Comparison of ENCODE assay signal across 19 cellular contexts in genomic region chr2:126843046-126843445, GRCh38. TPM values are rescaled to one million over a fixed set of nuclear protein-coding genes. Genes with fewer than 3 reads are reported as not detected.
DNase-seq lines count a peak whose midpoint lies in the region; TF ChIP-seq lines count a peak whose summit lies in the region.
"Had no signal": no experiment of that assay in that cellular context is flagged by ENCODE, and none has a peak within 500 bp of the region (broad histone marks: within the 10 kb centered on the region; RNA-seq: fewer than 3 reads in every experiment).

No MANE protein-coding gene starts in this region.

- H3K27me3 ChIP-seq in esophagus muscularis mucosa = no peaks in the 10 kb centered on the region
- no peaks in the 10 kb centered on the region for H3K27me3 ChIP-seq in sigmoid colon
- H3K27me3 ChIP-seq in HAP-1 (ENCODE audit: low read depth) = no peaks in the 10 kb centered on the region
- H3K27me3 ChIP-seq: BE2C had no signal

- H3K4me3 ChIP-seq in coronary artery (no peak overlapping the region), esophagus muscularis mucosa (no peak overlapping the region), sigmoid colon (no peak overlapping the region), HAP-1 (no peak overlapping the region)
- H3K4me3 ChIP-seq: A549, GM23338 had no signal

- H3K9me3 ChIP-seq in esophagus muscularis mucosa (no peaks in the 10 kb centered on the region), sigmoid colon (no peaks in the 10 kb centered on the region), HAP-1 (no peaks in the 10 kb centered on the region)
- H3K9me3 ChIP-seq: A549, BE2C had no signal

- TF ChIP-seq POLR2A in esophagus muscularis mucosa (IDR thresholded peaks at IDR 0.05; ENCODE audit: low read depth) (no peak), sigmoid colon (IDR thresholded peaks at IDR 0.05) (no peak)

- intact Hi-C loops in esophagus muscularis mucosa (cut with DNase I) = no loop called here
- intact Hi-C loops in sigmoid colon (cut with DNase I) = no loop called here

- no peak for TF ChIP-seq EP300 in esophagus muscularis mucosa (IDR thresholded peaks at IDR 0.05)
- TF ChIP-seq EP300 in sigmoid colon (IDR thresholded peaks at IDR 0.05) = no peak

- 55% methylated on average over 1 of the region's 1 CpG for WGBS in esophagus muscularis mucosa
- 48 to 66% methylated on average over 1 of the region's 1 CpG for WGBS in sigmoid colon, 2 donors

- DNase-seq in coronary artery (ENCODE audit: low spot score) (peak; percentile 14), esophagus muscularis mucosa (ENCODE audit: extremely low spot score) (peak; percentile 72), sigmoid colon (peak; percentile 22), ureter (ENCODE audit: low spot score) (peak; percentile 4), NCI-H146 (lab: John Stamatoyannopoulos, UW) (no peak), HAP-1 (ENCODE audit: low spot score in 2 of 2) (no peak), NCI-H1105 (lab: John Stamatoyannopoulos, UW) (no peak)
- DNase-seq: BE2C; CD4-positive, alpha-beta memory T cell; DMS153; DMS79 treated with DMSO at 0.1 percent for 48 hours; EL; H7 had no signal

- H3K4me1 ChIP-seq in esophagus muscularis mucosa (peaks cover 0 to 3% (median 0%) of the 10 kb centered on the region in 4 donors), sigmoid colon (peaks cover 0 to 4% (median 0%) of the 10 kb centered on the region in 4 donors), HAP-1 (no peaks in the 10 kb centered on the region)
- H3K4me1 ChIP-seq: A549, BE2C had no signal

- H3K27ac ChIP-seq in coronary artery (no peak overlapping the region), esophagus muscularis mucosa (replicated peaks in 1 of 4) (no peak overlapping the region), sigmoid colon (no peak overlapping the region)
- H3K27ac ChIP-seq: A549, C4-2B had no signal

- H3K36me3 ChIP-seq in esophagus muscularis mucosa (no peaks in the 10 kb centered on the region), sigmoid colon (no peaks in the 10 kb centered on the region), HAP-1 (replicated peaks) (no peaks in the 10 kb centered on the region)
- H3K36me3 ChIP-seq: BE2C had no signal

- no peak for TF ChIP-seq CTCF in coronary artery (IDR thresholded peaks at IDR 0.05)
- TF ChIP-seq CTCF in esophagus muscularis mucosa (IDR thresholded peaks at IDR 0.05) = no peak
- TF ChIP-seq CTCF in sigmoid colon (IDR thresholded peaks at IDR 0.05) = no peak

- in situ Hi-C loops in HAP-1 (cut with MboI; ENCODE audit: low sequenced_read_pairs) = no loop called here

RNA-seq across cellular contexts. Expression of gene TEX51, which starts 55.6 kb away (rescaled TPM):
- not detected for total RNA-seq in esophagus muscularis mucosa
- total RNA-seq in sigmoid colon = not detected
- 1 to 10 TPM in 1 of 3 donors, not detected in 2; 1.2 TPM for polyA plus RNA-seq in sigmoid colon
- total RNA-seq in ureter = not detected
- total RNA-seq: CD4-positive, alpha-beta memory T cell; GM23338; H7; HepG2; HT1080 had no signal
- polyA plus RNA-seq: A549; AG04450; CD4-positive, alpha-beta memory T cell; GM23338; HepG2 had no signal

Comparison
In these comparisons a context has a peak if more than half of its experiments do, and no peak if none do; other contexts are left out.
1. DNase-seq: peak in coronary artery (single experiment), esophagus muscularis mucosa (single experiment), sigmoid colon (single experiment) and ureter (single experiment); none in NCI-H146 (single experiment), HAP-1 (0 of 2) and NCI-H1105 (single experiment).